Comparison of ENCODE assay signal across 18 cellular contexts in genomic region chr17:39673335-39674081, GRCh38. TPM values are rescaled to one million over a fixed set of nuclear protein-coding genes. Genes with fewer than 3 reads are reported as not detected.
"Had no signal": no experiment of that assay in that cellular context is flagged by ENCODE, and none has a peak within 500 bp of the region (broad histone marks: within the 10 kb centered on the region; RNA-seq: fewer than 3 reads in every experiment).

No MANE protein-coding gene starts in this region.

- H3K4me3 Mint-ChIP-seq: activated CD8-positive, alpha-beta T cell treated with anti-CD3 and anti-CD28 coated beads for 36 hours; activated naive CD4-positive, alpha-beta T cell treated with anti-CD3 and anti-CD28 coated beads, Interleukin-2, amount 50 U/mL, for 24 hours; activated T-cell treated with anti-CD3 and anti-CD28 coated beads, Interleukin-2, amount 50 U/mL, for 4 hours; dendritic cell treated with granulocyte-macrophage colony-stimulating factor and Interleukin-4, amounts not matched to agents 40 ng/mL and 50 ng/mL, for 4 days; nephron progenitor cell had no signal

- H3K9me3 ChIP-seq: lower lobe of right lung, ovary, uterus had no signal

- DNase-seq: activated CD4-positive, alpha-beta T cell treated with anti-CD3 and anti-CD28 coated beads for 48 hours; activated CD8-positive, alpha-beta T cell treated with anti-CD3 and anti-CD28 coated beads for 36 hours; activated effector memory CD4-positive, alpha-beta T cell treated with anti-CD3 and anti-CD28 coated beads, Interleukin-2, amount 50 U/mL, for 16 hours; activated T-cell treated with anti-CD3 and anti-CD28 coated beads, Interleukin-2, amount 50 U/mL, for 4 hours; amygdala; brain microvascular endothelial cell; effector memory CD4-positive, alpha-beta T cell; foreskin melanocyte; lower lobe of right lung; nephron progenitor cell; stimulated activated CD4-positive, alpha-beta T cell treated with anti-CD3 and anti-CD28 coated beads, Interleukin-12 subunit alpha, Interleukin-12 subunit beta, amount 100 ng/mL, for 4 hours; stimulated activated CD4-positive, alpha-beta T cell treated with anti-CD3 and anti-CD28 coated beads, Interleukin-2, amount 100 ng/mL, for 24 hours; uterus had no signal

- H3K36me3 ChIP-seq: brain microvascular endothelial cell, lower lobe of right lung, ovary, uterus had no signal

- H3K9me3 Mint-ChIP-seq: activated CD8-positive, alpha-beta T cell treated with anti-CD3 and anti-CD28 coated beads for 36 hours; activated naive CD4-positive, alpha-beta T cell treated with anti-CD3 and anti-CD28 coated beads, Interleukin-2, amount 50 U/mL, for 24 hours; activated T-cell treated with anti-CD3 and anti-CD28 coated beads, Interleukin-2, amount 50 U/mL, for 4 hours; dendritic cell treated with granulocyte-macrophage colony-stimulating factor and Interleukin-4, amounts not matched to agents 40 ng/mL and 50 ng/mL, for 4 days; nephron progenitor cell had no signal

- H3K27ac Mint-ChIP-seq: activated CD8-positive, alpha-beta T cell treated with anti-CD3 and anti-CD28 coated beads for 36 hours; activated naive CD4-positive, alpha-beta T cell treated with anti-CD3 and anti-CD28 coated beads, Interleukin-2, amount 50 U/mL, for 24 hours; dendritic cell treated with granulocyte-macrophage colony-stimulating factor and Interleukin-4, amounts not matched to agents 40 ng/mL and 50 ng/mL, for 4 days; nephron progenitor cell had no signal

- H3K4me3 ChIP-seq: lower lobe of right lung, ovary, uterus had no signal

- ATAC-seq: activated CD8-positive, alpha-beta T cell treated with anti-CD3 and anti-CD28 coated beads for 36 hours; activated T-cell treated with anti-CD3 and anti-CD28 coated beads, Interleukin-2, amount 50 U/mL, for 4 hours; lower lobe of right lung had no signal

- H3K36me3 Mint-ChIP-seq: activated naive CD4-positive, alpha-beta T cell treated with anti-CD3 and anti-CD28 coated beads, Interleukin-2, amount 50 U/mL, for 24 hours had no signal

- H3K27me3 ChIP-seq: ovary had no signal

- H3K27ac ChIP-seq: brain microvascular endothelial cell, ovary, uterus had no signal

RNA-seq across cellular contexts. Expression of gene PNMT, which starts 5.3 kb away (rescaled TPM):
- total RNA-seq: activated T-cell treated with anti-CD3 and anti-CD28 coated beads, Interleukin-2, amount 50 U/mL, for 4 hours; pulmonary artery endothelial cell; T-helper 1 cell treated with Interleukin-12 subunit alpha and Interleukin-12 subunit beta and Interleukin-4 antibody, amounts not matched to agents 30 ng/mL and 1 ng/mL, for 36 hours had no signal
